14 cellular contexts compared by ENCODE assay signal in genomic region chr3:39192490-39193092, GRCh38. TPM values are rescaled to one million over a fixed set of nuclear protein-coding genes. Genes with fewer than 3 reads are reported as not detected.
A peak's percentile ranks its signal among the peaks of the same experiment; 100 is the strongest.
DNase-seq lines count a peak whose midpoint lies in the region; ATAC-seq lines count a peak whose summit lies in the region.
"Had no signal": no experiment of that assay in that cellular context is flagged by ENCODE, and none has a peak within 500 bp of the region (broad histone marks: within the 10 kb centered on the region; RNA-seq: fewer than 3 reads in every experiment).

A gene with protein sequence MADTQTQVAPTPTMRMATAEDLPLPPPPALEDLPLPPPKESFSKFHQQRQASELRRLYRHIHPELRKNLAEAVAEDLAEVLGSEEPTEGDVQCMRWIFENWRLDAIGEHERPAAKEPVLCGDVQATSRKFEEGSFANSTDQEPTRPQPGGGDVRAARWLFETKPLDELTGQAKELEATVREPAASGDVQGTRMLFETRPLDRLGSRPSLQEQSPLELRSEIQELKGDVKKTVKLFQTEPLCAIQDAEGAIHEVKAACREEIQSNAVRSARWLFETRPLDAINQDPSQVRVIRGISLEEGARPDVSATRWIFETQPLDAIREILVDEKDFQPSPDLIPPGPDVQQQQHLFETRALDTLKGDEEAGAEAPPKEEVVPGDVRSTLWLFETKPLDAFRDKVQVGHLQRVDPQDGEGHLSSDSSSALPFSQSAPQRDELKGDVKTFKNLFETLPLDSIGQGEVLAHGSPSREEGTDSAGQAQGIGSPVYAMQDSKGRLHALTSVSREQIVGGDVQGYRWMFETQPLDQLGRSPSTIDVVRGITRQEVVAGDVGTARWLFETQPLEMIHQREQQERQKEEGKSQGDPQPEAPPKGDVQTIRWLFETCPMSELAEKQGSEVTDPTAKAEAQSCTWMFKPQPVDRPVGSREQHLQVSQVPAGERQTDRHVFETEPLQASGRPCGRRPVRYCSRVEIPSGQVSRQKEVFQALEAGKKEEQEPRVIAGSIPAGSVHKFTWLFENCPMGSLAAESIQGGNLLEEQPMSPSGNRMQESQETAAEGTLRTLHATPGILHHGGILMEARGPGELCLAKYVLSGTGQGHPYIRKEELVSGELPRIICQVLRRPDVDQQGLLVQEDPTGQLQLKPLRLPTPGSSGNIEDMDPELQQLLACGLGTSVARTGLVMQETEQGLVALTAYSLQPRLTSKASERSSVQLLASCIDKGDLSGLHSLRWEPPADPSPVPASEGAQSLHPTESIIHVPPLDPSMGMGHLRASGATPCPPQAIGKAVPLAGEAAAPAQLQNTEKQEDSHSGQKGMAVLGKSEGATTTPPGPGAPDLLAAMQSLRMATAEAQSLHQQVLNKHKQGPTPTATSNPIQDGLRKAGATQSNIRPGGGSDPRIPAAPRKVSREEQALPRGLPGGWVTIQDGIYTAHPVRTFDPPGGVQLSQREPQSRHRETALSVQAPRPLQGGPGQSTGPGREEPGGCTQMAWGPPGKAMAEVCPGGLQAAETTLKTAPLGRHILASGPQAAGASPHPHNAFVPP (N-terminal part only) (minus strand): TSS chr3:39192595. CDS start chr3:39189445, 3,150 bp downstream.

- peaks cover 15% of the 10 kb centered on the region for H3K27me3 Mint-ChIP-seq in activated CD4-positive, alpha-beta T cell treated with anti-CD3 and anti-CD28 coated beads, Interleukin-2, amount 10 ng/mL, durations not matched to agents 24 days and 14 days
- peaks cover 7% of the 10 kb centered on the region for H3K27me3 Mint-ChIP-seq in activated CD4-positive, alpha-beta T cell treated with anti-CD3 and anti-CD28 coated beads, Interleukin-2, amount 10 ng/mL, durations not matched to agents 7 days and 5 days
- H3K27me3 Mint-ChIP-seq in activated naive CD4-positive, alpha-beta T cell treated with anti-CD3 and anti-CD28 coated beads, Interleukin-2, amount 10 ng/mL, durations not matched to agents 7 days and 5 days = peaks cover 30% of the 10 kb centered on the region
- peaks cover 34% of the 10 kb centered on the region for H3K27me3 Mint-ChIP-seq in stimulated activated memory B cell treated with anti-CD40 and anti-IgM and Interleukin-4, amounts not matched to agents 10 μg/mL and 1 μg/mL and 100 μg/mL, for 72 hours

- peak within 1 kb of the TSS; percentile 32 for H3K27ac Mint-ChIP-seq in activated CD4-positive, alpha-beta T cell treated with anti-CD3 and anti-CD28 coated beads, Interleukin-2, amount 10 ng/mL, durations not matched to agents 24 days and 14 days
- H3K27ac Mint-ChIP-seq in activated CD4-positive, alpha-beta T cell treated with anti-CD3 and anti-CD28 coated beads, Interleukin-2, amount 10 ng/mL, durations not matched to agents 7 days and 5 days = no peak within 1 kb of the TSS
- H3K27ac Mint-ChIP-seq in activated naive CD4-positive, alpha-beta T cell treated with anti-CD3 and anti-CD28 coated beads, Interleukin-2, amount 10 ng/mL, durations not matched to agents 7 days and 5 days = peak within 1 kb of the TSS; percentile 24
- peak within 1 kb of the TSS; percentile 12 for H3K27ac Mint-ChIP-seq in stimulated activated memory B cell treated with anti-CD40 and anti-IgM and Interleukin-4, amounts not matched to agents 10 μg/mL and 1 μg/mL and 100 μg/mL, for 72 hours

- CTCF ChIA-PET in activated CD4-positive, alpha-beta T cell treated with anti-CD3 and anti-CD28 coated beads, Interleukin-2, amount 10 ng/mL, durations not matched to agents 7 days and 5 days (lab: Charles Lee) = interaction anchor here (0.9 to 15.1 kb wide), 8 partner anchors 24 to 212 kb away, joined by 3 to 275 read pairs (median 4); partner anchors contain the start of gene CX3CR1
- CTCF ChIA-PET in activated naive CD4-positive, alpha-beta T cell treated with anti-CD3 and anti-CD28 coated beads, Interleukin-2, amount 10 ng/mL, durations not matched to agents 7 days and 5 days (lab: Charles Lee) = interaction anchor here (0.6 to 11.1 kb wide), 6 partner anchors 65 to 184 kb away, joined by 3 to 358 read pairs (median 13); no protein-coding TSS in a partner anchor

- peak within 1 kb of the TSS; percentile 71 for H3K4me3 Mint-ChIP-seq in activated CD4-positive, alpha-beta T cell treated with anti-CD3 and anti-CD28 coated beads, Interleukin-2, amount 10 ng/mL, durations not matched to agents 24 days and 14 days
- H3K4me3 Mint-ChIP-seq in activated CD4-positive, alpha-beta T cell treated with anti-CD3 and anti-CD28 coated beads, Interleukin-2, amount 10 ng/mL, durations not matched to agents 7 days and 5 days = no peak within 1 kb of the TSS
- no peak within 1 kb of the TSS for H3K4me3 Mint-ChIP-seq in activated naive CD4-positive, alpha-beta T cell treated with anti-CD3 and anti-CD28 coated beads, Interleukin-2, amount 10 ng/mL, durations not matched to agents 7 days and 5 days
- H3K4me3 Mint-ChIP-seq in stimulated activated memory B cell treated with anti-CD40 and anti-IgM and Interleukin-4, amounts not matched to agents 10 μg/mL and 1 μg/mL and 100 μg/mL, for 72 hours = no peak within 1 kb of the TSS

- intact Hi-C loops in activated CD4-positive, alpha-beta T cell treated with anti-CD3 and anti-CD28 coated beads, Interleukin-2, amount 10 ng/mL, durations not matched to agents 24 days and 14 days (cut with micrococcal nuclease) = no loop called here

- no peak for ATAC-seq in stimulated activated memory B cell treated with anti-CD40 and anti-IgM and Interleukin-4, amounts not matched to agents 10 μg/mL and 1 μg/mL and 100 μg/mL, for 72 hours
- no peak for ATAC-seq in GM21390 (IDR thresholded peaks at IDR 0.05; ENCODE audit: unreplicated experiment)
- ATAC-seq: lower lobe of right lung had no signal

- H3K9me3 Mint-ChIP-seq in activated CD4-positive, alpha-beta T cell treated with anti-CD3 and anti-CD28 coated beads, Interleukin-2, amount 10 ng/mL, durations not matched to agents 24 days and 14 days = no peaks in the 10 kb centered on the region
- H3K9me3 Mint-ChIP-seq in activated CD4-positive, alpha-beta T cell treated with anti-CD3 and anti-CD28 coated beads, Interleukin-2, amount 10 ng/mL, durations not matched to agents 7 days and 5 days = no peaks in the 10 kb centered on the region
- no peaks in the 10 kb centered on the region for H3K9me3 Mint-ChIP-seq in activated naive CD4-positive, alpha-beta T cell treated with anti-CD3 and anti-CD28 coated beads, Interleukin-2, amount 10 ng/mL, durations not matched to agents 7 days and 5 days
- H3K9me3 Mint-ChIP-seq in stimulated activated memory B cell treated with anti-CD40 and anti-IgM and Interleukin-4, amounts not matched to agents 10 μg/mL and 1 μg/mL and 100 μg/mL, for 72 hours = no peaks in the 10 kb centered on the region

- no peak for DNase-seq in activated CD4-positive, alpha-beta T cell treated with anti-CD3 and anti-CD28 coated beads, Interleukin-2, amount 10 ng/mL, durations not matched to agents 24 days and 14 days
- DNase-seq in activated CD4-positive, alpha-beta T cell treated with anti-CD3 and anti-CD28 coated beads, Interleukin-2, amount 10 ng/mL, durations not matched to agents 7 days and 5 days = no peak
- no peak for DNase-seq in activated naive CD4-positive, alpha-beta T cell treated with anti-CD3 and anti-CD28 coated beads, Interleukin-2, amount 10 ng/mL, durations not matched to agents 7 days and 5 days
- DNase-seq in myocyte (ENCODE audit: low read depth) (peak; percentile 99), A172 (ENCODE audit: low spot score) (no peak), amniotic stem cell (lab: John Stamatoyannopoulos, UW) (no peak)
- DNase-seq: DND-41, glutamatergic neuron, GOT3, lower lobe of right lung, NCI-H2171 treated with DMSO at 0.1 percent for 48 hours had no signal

- no peaks in the 10 kb centered on the region for H3K36me3 Mint-ChIP-seq in activated CD4-positive, alpha-beta T cell treated with anti-CD3 and anti-CD28 coated beads, Interleukin-2, amount 10 ng/mL, durations not matched to agents 24 days and 14 days (ENCODE audit: low read depth)
- H3K36me3 Mint-ChIP-seq in activated CD4-positive, alpha-beta T cell treated with anti-CD3 and anti-CD28 coated beads, Interleukin-2, amount 10 ng/mL, durations not matched to agents 7 days and 5 days (ENCODE audit: low read depth) = no peaks in the 10 kb centered on the region
- H3K36me3 Mint-ChIP-seq in activated naive CD4-positive, alpha-beta T cell treated with anti-CD3 and anti-CD28 coated beads, Interleukin-2, amount 10 ng/mL, durations not matched to agents 7 days and 5 days = no peaks in the 10 kb centered on the region
- no peaks in the 10 kb centered on the region for H3K36me3 Mint-ChIP-seq in stimulated activated memory B cell treated with anti-CD40 and anti-IgM and Interleukin-4, amounts not matched to agents 10 μg/mL and 1 μg/mL and 100 μg/mL, for 72 hours

- POLR2A ChIA-PET in activated CD4-positive, alpha-beta T cell treated with anti-CD3 and anti-CD28 coated beads, Interleukin-2, amount 10 ng/mL, durations not matched to agents 7 days and 5 days (lab: Charles Lee) = no interaction called here

- H3K4me1 Mint-ChIP-seq in activated CD4-positive, alpha-beta T cell treated with anti-CD3 and anti-CD28 coated beads, Interleukin-2, amount 10 ng/mL, durations not matched to agents 24 days and 14 days = peaks cover 37% of the 10 kb centered on the region
- H3K4me1 Mint-ChIP-seq in activated CD4-positive, alpha-beta T cell treated with anti-CD3 and anti-CD28 coated beads, Interleukin-2, amount 10 ng/mL, durations not matched to agents 7 days and 5 days = peaks cover 8% of the 10 kb centered on the region
- peaks cover 2% of the 10 kb centered on the region for H3K4me1 Mint-ChIP-seq in activated naive CD4-positive, alpha-beta T cell treated with anti-CD3 and anti-CD28 coated beads, Interleukin-2, amount 10 ng/mL, durations not matched to agents 7 days and 5 days
- H3K4me1 Mint-ChIP-seq in stimulated activated memory B cell treated with anti-CD40 and anti-IgM and Interleukin-4, amounts not matched to agents 10 μg/mL and 1 μg/mL and 100 μg/mL, for 72 hours = peaks cover 28% of the 10 kb centered on the region

RNA-seq across cellular contexts. Expression of the gene that starts here (rescaled TPM):
- 2.7 and 2.9 TPM in 2 replicates for total RNA-seq in activated CD4-positive, alpha-beta T cell treated with anti-CD3 and anti-CD28 coated beads, Interleukin-2, amount 10 ng/mL, durations not matched to agents 24 days and 14 days
- not detected for total RNA-seq in activated CD4-positive, alpha-beta T cell treated with anti-CD3 and anti-CD28 coated beads, Interleukin-2, amount 10 ng/mL, durations not matched to agents 7 days and 5 days
- 104 and 142 TPM in 2 replicates for total RNA-seq in myocyte
- polyA plus RNA-seq in myocyte (2012) = 21.6 TPM
- total RNA-seq in A172 (2014; rRNA removed; shearing (Covaris generic)) = not detected in 2 replicates
- total RNA-seq: lower lobe of right lung, pulmonary artery endothelial cell had no signal

Comparison
In these comparisons a context has a peak if more than half of its experiments do, and no peak if none do; other contexts are left out.
1. RNA of the gene that starts here (total RNA-seq): 104 to 142 TPM in myocyte; 2.7 to 2.9 TPM in activated CD4-positive, alpha-beta T cell treated with anti-CD3 and anti-CD28 coated beads, Interleukin-2, amount 10 ng/mL, durations not matched to agents 24 days and 14 days, not detected in activated CD4-positive, alpha-beta T cell treated with anti-CD3 and anti-CD28 coated beads, Interleukin-2, amount 10 ng/mL, durations not matched to agents 7 days and 5 days and not detected in A172; every median in the first group is over 10 times any median in the second.